In genomic region chr15:32657941-32658340, GRCh38 we compare ENCODE assay signal across 1 cellular context.
TF ChIP-seq lines count a peak whose summit lies in the region.

No MANE protein-coding gene starts in this region.

TF ChIP-seq in IMR-90, 13 proteins besides CTCF, POLR2A, EP300 and RAD21 (continued from another document):
- TF ChIP-seq ELK1 (IDR thresholded peaks at IDR 0.05; ENCODE audit: borderline replicate concordance, low read depth, low read length) (no peak), RCOR1 (IDR thresholded peaks at IDR 0.05; ENCODE audit: insufficient replicate concordance, low read length) (no peak), SMC3 (IDR thresholded peaks at IDR 0.05; ENCODE audit: low read depth, low read length) (no peak), FOS (IDR thresholded peaks at IDR 0.05; ENCODE audit: low read depth, low read length) (no peak), MXI1 (IDR thresholded peaks at IDR 0.05; ENCODE audit: borderline replicate concordance, low read depth, low read length) (no peak)
TF ChIP-seq in IMR-90: peak in this region for 0.
